8 cellular contexts compared by ENCODE assay signal in the genomic region with DNA sequence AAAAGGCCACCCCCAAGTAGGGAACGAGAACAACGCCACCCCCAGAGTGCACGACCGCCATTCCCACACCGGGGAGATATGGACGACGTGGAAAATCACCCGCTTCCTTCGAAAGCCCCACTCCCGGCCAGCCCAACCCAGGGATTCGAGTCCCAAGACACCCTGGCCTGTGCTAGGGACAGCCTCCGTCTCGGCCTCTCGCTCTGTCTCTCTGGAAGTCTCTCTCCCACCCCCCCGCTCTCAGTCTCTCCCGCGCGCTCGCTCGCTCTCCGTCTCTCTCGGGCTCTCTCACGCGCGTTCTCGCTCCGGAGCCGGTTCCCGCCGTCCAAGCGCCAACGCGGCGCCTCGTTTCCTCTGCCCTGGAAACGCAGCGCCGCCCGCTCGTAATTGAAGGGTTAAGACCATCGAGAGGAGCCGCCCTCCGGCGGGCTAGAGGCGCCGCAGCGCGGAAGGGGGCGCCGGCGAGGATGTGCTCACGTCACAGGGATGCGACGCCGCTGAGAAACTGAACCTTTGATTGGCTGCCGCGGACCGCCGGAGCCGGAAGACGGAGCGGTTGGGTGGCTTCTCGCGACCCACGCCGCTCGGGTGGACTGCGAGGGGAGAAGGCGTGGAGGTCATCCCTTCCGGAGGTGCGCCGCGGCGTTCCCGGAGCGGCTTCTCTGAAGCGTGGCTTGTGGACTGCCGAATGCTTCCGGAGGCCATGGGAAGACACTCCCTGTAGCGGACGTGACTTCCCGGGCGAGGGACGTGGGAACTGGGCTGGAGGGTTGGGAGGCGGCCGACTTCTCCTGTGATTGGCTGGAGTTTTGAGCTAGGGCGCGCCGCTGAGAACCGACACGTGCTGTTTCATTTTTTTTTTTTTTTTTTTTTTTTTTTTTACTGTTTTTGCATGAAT. TPM values are rescaled to one million over a fixed set of nuclear protein-coding genes. Genes with fewer than 3 reads are reported as not detected.
DNase-seq lines count a peak whose midpoint lies in the region; ATAC-seq and TF ChIP-seq lines count a peak whose summit lies in the region.
"Not testable (repeated sequence)": the region's sequence is repeated elsewhere in the genome, so short reads cannot be mapped to it uniquely, and the experiment has no call there.

Gene FAM156A, minus strand, starts transcription at position 406 of the 898 bp plus-strand sequence. CDS start 9,930 bp downstream, outside the sequence.

- not testable (repeated sequence) for H3K4me1 ChIP-seq in upper lobe of left lung

- not testable (repeated sequence) for H3K4me3 Mint-ChIP-seq in activated naive CD4-positive, alpha-beta T cell treated with anti-CD3 and anti-CD28 coated beads for 36 hours; glutamatergic neuron (ENCODE audit: unreplicated experiment)

- H3K27me3 Mint-ChIP-seq in activated naive CD4-positive, alpha-beta T cell treated with anti-CD3 and anti-CD28 coated beads for 36 hours (ENCODE audit: low read depth); glutamatergic neuron (ENCODE audit: unreplicated experiment): not testable (repeated sequence)

- not testable (repeated sequence) for H2AFZ ChIP-seq in neural cell (ENCODE audit: low read depth, low read length)

- CTCF ChIA-PET in activated naive CD4-positive, alpha-beta T cell treated with anti-CD3 and anti-CD28 coated beads for 36 hours (lab: Charles Lee), result not testable (repeated sequence)

- H4K20me1 ChIP-seq in neural cell (ENCODE audit: insufficient read depth), result not testable (repeated sequence)

- intact Hi-C loops in activated naive CD4-positive, alpha-beta T cell treated with anti-CD3 and anti-CD28 coated beads for 36 hours (cut with micrococcal nuclease), result not testable (repeated sequence)

- H3K4me2 ChIP-seq in neural cell (ENCODE audit: low read length), result not testable (repeated sequence)

- H3K9me2 ChIP-seq in neural cell (ENCODE audit: insufficient read depth, low read length), result not testable (repeated sequence)

- not testable (repeated sequence) for H3K9ac ChIP-seq in neural cell (ENCODE audit: low read length)

- H3K27ac Mint-ChIP-seq in activated naive CD4-positive, alpha-beta T cell treated with anti-CD3 and anti-CD28 coated beads for 36 hours; glutamatergic neuron (ENCODE audit: unreplicated experiment): not testable (repeated sequence)

- H3K36me3 Mint-ChIP-seq in activated naive CD4-positive, alpha-beta T cell treated with anti-CD3 and anti-CD28 coated beads for 36 hours (ENCODE audit: low read depth); glutamatergic neuron (ENCODE audit: unreplicated experiment): not testable (repeated sequence)

- ATAC-seq in GM18511 (IDR thresholded peaks at IDR 0.05; ENCODE audit: unreplicated experiment), result peak; percentile 84
- peak; percentile 70 for ATAC-seq in GM21447 (IDR thresholded peaks at IDR 0.05; ENCODE audit: unreplicated experiment)
- peak; percentile 77 for ATAC-seq in HG02973 (IDR thresholded peaks at IDR 0.05; ENCODE audit: unreplicated experiment)
- ATAC-seq in upper lobe of left lung (ENCODE audit: low FRiP score in 2 of 2), result peak; percentile 94 to 96

- H3F3A ChIP-seq in neural cell (ENCODE audit: insufficient read depth, low read length, poor library complexity, severe bottlenecking), result not testable (repeated sequence)

- H3K27ac ChIP-seq in neural cell (ENCODE audit: low read length); upper lobe of left lung: not testable (repeated sequence)

- TF ChIP-seq RAD21 in neural cell (conservative IDR thresholded peaks at IDR 0.05), result not testable (repeated sequence)

- not testable (repeated sequence) for TF ChIP-seq POLR2A in upper lobe of left lung (IDR thresholded peaks at IDR 0.05)

- H3K36me3 ChIP-seq in neural cell (ENCODE audit: insufficient read depth, low read length); upper lobe of left lung: not testable (repeated sequence)

- TF ChIP-seq EP300 in neural cell (conservative IDR thresholded peaks at IDR 0.05; ENCODE audit: poor library complexity, severe bottlenecking); upper lobe of left lung (IDR thresholded peaks at IDR 0.05): not testable (repeated sequence)

- not testable (repeated sequence) for H3K27me3 ChIP-seq in neural cell (ENCODE audit: insufficient read depth, low read depth, low read length); upper lobe of left lung

- DNase-seq in M059J (ENCODE audit: low read depth); activated naive CD4-positive, alpha-beta T cell treated with anti-CD3 and anti-CD28 coated beads for 36 hours; glutamatergic neuron; upper lobe of left lung: not testable (repeated sequence)

- not testable (repeated sequence) for TF ChIP-seq CTCF in glutamatergic neuron (IDR thresholded peaks at IDR 0.05; ENCODE audit: partially characterized antibody, unreplicated experiment); neural cell (IDR thresholded peaks at IDR 0.05; ENCODE audit: poor library complexity, severe bottlenecking); upper lobe of left lung (IDR thresholded peaks at IDR 0.05)

- not testable (repeated sequence) for H3K9me3 ChIP-seq in neural cell (ENCODE audit: low read length); upper lobe of left lung

- not testable (repeated sequence) for H3K79me2 ChIP-seq in neural cell (replicated peaks; ENCODE audit: insufficient read depth, low read length)

- WGBS in upper lobe of left lung, 2 donors, result no CpG with 5 or more reads among the region's 91 CpGs

- H3K4me1 Mint-ChIP-seq in activated naive CD4-positive, alpha-beta T cell treated with anti-CD3 and anti-CD28 coated beads for 36 hours (ENCODE audit: low read depth); glutamatergic neuron (ENCODE audit: low read depth, unreplicated experiment): not testable (repeated sequence)

- not testable (repeated sequence) for H3K4me3 ChIP-seq in neural cell (ENCODE audit: low read length); upper lobe of left lung

- not testable (repeated sequence) for H3K9me3 Mint-ChIP-seq in activated naive CD4-positive, alpha-beta T cell treated with anti-CD3 and anti-CD28 coated beads for 36 hours; glutamatergic neuron (ENCODE audit: unreplicated experiment)

RNA-seq across cellular contexts. Expression of gene FAM156A, which starts in this region (rescaled TPM):
- total RNA-seq in M059J (2014; rRNA removed; shearing (Covaris generic)), result 23.1 and 26.1 TPM in 2 replicates
- 10 to 100 TPM; 17.9 to 19.7 TPM for total RNA-seq in activated naive CD4-positive, alpha-beta T cell treated with anti-CD3 and anti-CD28 coated beads for 36 hours
- total RNA-seq in glutamatergic neuron (ENCODE audit: unreplicated experiment) (22.1 TPM), upper lobe of left lung (10 to 100 TPM; 12.0 to 60.8 (median 17.6) TPM)
- polyA plus RNA-seq in neural cell, result 66.4 and 66.6 TPM in 2 replicates
- 23.4 and 25.6 TPM in 2 replicates for polyA minus RNA-seq in neural cell
